14 cellular contexts compared by ENCODE assay signal in the genomic region with DNA sequence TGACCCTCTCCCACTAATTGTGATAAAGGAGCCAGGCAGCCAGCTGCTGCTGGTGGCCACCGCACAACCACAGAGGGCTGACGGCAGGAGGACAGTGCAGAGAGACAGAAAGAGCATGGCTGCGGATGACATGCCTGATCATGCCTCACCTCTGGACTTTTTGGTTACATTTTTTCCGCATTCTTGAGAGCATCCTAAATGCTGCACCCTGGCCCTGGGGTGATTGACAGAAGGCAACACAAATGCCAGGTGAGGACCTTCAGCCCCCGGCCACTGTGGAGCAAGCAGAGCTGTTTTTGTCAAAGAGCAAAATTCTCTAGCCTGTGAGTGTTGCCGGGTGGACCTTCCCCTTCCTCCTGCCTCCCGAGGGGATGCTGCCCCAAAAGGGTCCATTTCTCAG.
"Had no signal": no experiment of that assay in that cellular context is flagged by ENCODE, and none has a peak within 500 bp of the region (broad histone marks: within the 10 kb centered on the region; RNA-seq: fewer than 3 reads in every experiment).

No MANE protein-coding gene starts in this region.

- ATAC-seq: gastroesophageal sphincter; left lung; mucosa of descending colon; naive thymus-derived CD8-positive, alpha-beta T cell; right cardiac atrium; stimulated activated naive CD8-positive, alpha-beta T cell treated with anti-CD3 and anti-CD28 coated beads, Interleukin-15, amount 100 ng/mL, for 72 hours had no signal

- DNase-seq: activated CD4-positive, alpha-beta T cell treated with anti-CD3 and anti-CD28 coated beads, Interleukin-2, amount 10 ng/mL, durations not matched to agents 7 days and 5 days; activated naive CD8-positive, alpha-beta T cell treated with anti-CD3 and anti-CD28 coated beads, Interleukin-2, amount 10 ng/mL, durations not matched to agents 7 days and 5 days; effector memory CD4-positive, alpha-beta T cell; left lung; mucosa of descending colon; naive thymus-derived CD8-positive, alpha-beta T cell; right cardiac atrium; stimulated activated naive CD8-positive, alpha-beta T cell treated with anti-CD3 and anti-CD28 coated beads, Interleukin-15, amount 100 ng/mL, for 72 hours; SW 1271; testis had no signal

- H3K4me2 ChIP-seq: smooth muscle cell had no signal

- H3K27ac Mint-ChIP-seq: activated CD4-positive, alpha-beta T cell treated with anti-CD3 and anti-CD28 coated beads, Interleukin-2, amount 10 ng/mL, durations not matched to agents 7 days and 5 days; activated naive CD8-positive, alpha-beta T cell treated with anti-CD3 and anti-CD28 coated beads, Interleukin-2, amount 10 ng/mL, durations not matched to agents 7 days and 5 days; memory B cell; naive thymus-derived CD8-positive, alpha-beta T cell had no signal

- H3K27ac ChIP-seq: gastroesophageal sphincter, left lung, prostate gland, testis had no signal

- H3K9me3 Mint-ChIP-seq: activated CD4-positive, alpha-beta T cell treated with anti-CD3 and anti-CD28 coated beads, Interleukin-2, amount 10 ng/mL, durations not matched to agents 7 days and 5 days; activated naive CD8-positive, alpha-beta T cell treated with anti-CD3 and anti-CD28 coated beads, Interleukin-2, amount 10 ng/mL, durations not matched to agents 7 days and 5 days; memory B cell; naive thymus-derived CD8-positive, alpha-beta T cell; stimulated activated naive CD8-positive, alpha-beta T cell treated with anti-CD3 and anti-CD28 coated beads, Interleukin-15, amount 100 ng/mL, for 72 hours had no signal

- H3K36me3 ChIP-seq: gastroesophageal sphincter, left lung, prostate gland had no signal

- H3K36me3 Mint-ChIP-seq: activated naive CD8-positive, alpha-beta T cell treated with anti-CD3 and anti-CD28 coated beads, Interleukin-2, amount 10 ng/mL, durations not matched to agents 7 days and 5 days; memory B cell; naive thymus-derived CD8-positive, alpha-beta T cell had no signal

- H3K4me1 ChIP-seq: gastroesophageal sphincter, left lung, prostate gland, testis had no signal

- H3K9me3 ChIP-seq: left lung, mucosa of descending colon, prostate gland, testis had no signal

- H3K4me3 ChIP-seq: gastroesophageal sphincter, left lung, mucosa of descending colon, prostate gland, smooth muscle cell, testis had no signal

- H3K4me3 Mint-ChIP-seq: activated CD4-positive, alpha-beta T cell treated with anti-CD3 and anti-CD28 coated beads, Interleukin-2, amount 10 ng/mL, durations not matched to agents 7 days and 5 days; activated naive CD8-positive, alpha-beta T cell treated with anti-CD3 and anti-CD28 coated beads, Interleukin-2, amount 10 ng/mL, durations not matched to agents 7 days and 5 days; memory B cell; naive thymus-derived CD8-positive, alpha-beta T cell; stimulated activated naive CD8-positive, alpha-beta T cell treated with anti-CD3 and anti-CD28 coated beads, Interleukin-15, amount 100 ng/mL, for 72 hours had no signal

- H3K27me3 ChIP-seq: testis had no signal

- H3K4me1 Mint-ChIP-seq: activated CD4-positive, alpha-beta T cell treated with anti-CD3 and anti-CD28 coated beads, Interleukin-2, amount 10 ng/mL, durations not matched to agents 7 days and 5 days had no signal
